In the genomic region with DNA sequence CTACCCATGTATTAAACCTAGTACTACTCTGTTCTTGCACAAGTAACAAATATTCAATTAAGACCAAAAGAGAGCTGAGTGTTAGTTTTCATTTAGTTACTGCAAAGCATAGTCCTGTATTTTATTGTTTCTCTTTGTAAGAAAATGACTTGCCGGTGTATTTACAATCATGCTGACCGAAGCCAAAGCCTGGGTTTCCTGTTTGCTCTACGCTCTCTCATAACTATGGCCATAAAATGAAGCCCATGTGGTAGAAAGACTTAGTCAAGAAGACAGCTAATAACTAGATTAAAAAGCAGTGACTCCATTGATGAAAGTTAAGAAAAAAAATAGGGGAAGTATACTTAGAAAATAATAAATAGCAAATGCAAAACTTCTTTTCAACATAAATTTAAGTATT, we compare ENCODE assay signal across 14 cellular contexts.
DNase-seq lines count a peak whose midpoint lies in the region; ATAC-seq and TF ChIP-seq lines count a peak whose summit lies in the region.
"Had no signal": no experiment of that assay in that cellular context is flagged by ENCODE, and none has a peak within 500 bp of the region (broad histone marks: within the 10 kb centered on the region; RNA-seq: fewer than 3 reads in every experiment).

No MANE protein-coding gene starts in this region.

- no peak overlapping the region for H3K27ac ChIP-seq in smooth muscle cell (ENCODE audit: low read depth)
- H3K27ac ChIP-seq in suprapubic skin, result no peak overlapping the region
- H3K27ac ChIP-seq: 22Rv1, HL-60 had no signal

- ATAC-seq in HG03520 (IDR thresholded peaks at IDR 0.05; ENCODE audit: unreplicated experiment) (no peak), GM18517 (IDR thresholded peaks at IDR 0.05; ENCODE audit: unreplicated experiment) (no peak)
- ATAC-seq: HCT116 had no signal

- H3K27me3 ChIP-seq in smooth muscle cell (ENCODE audit: low read depth) (no peaks in the 10 kb centered on the region), suprapubic skin (no peaks in the 10 kb centered on the region)

- H3K4me3 ChIP-seq in fibroblast of villous mesenchyme (ENCODE audit: low read depth, low read length), result no peak overlapping the region
- no peak overlapping the region for H3K4me3 ChIP-seq in smooth muscle cell
- H3K4me3 ChIP-seq in suprapubic skin, result no peak overlapping the region

- H3K4me1 ChIP-seq in smooth muscle cell (ENCODE audit: low read depth) (no peaks in the 10 kb centered on the region), suprapubic skin (no peaks in the 10 kb centered on the region)

- no peak overlapping the region for H2AFZ ChIP-seq in smooth muscle cell (ENCODE audit: low read depth)

- H3K9ac ChIP-seq in smooth muscle cell (ENCODE audit: low read depth), result no peak overlapping the region

- H3K79me2 ChIP-seq in smooth muscle cell (ENCODE audit: low read depth), result no peaks in the 10 kb centered on the region

- H3K4me2 ChIP-seq in smooth muscle cell, result peak overlapping the region; percentile 12

- H3F3A ChIP-seq in smooth muscle cell (ENCODE audit: low read depth), result no peaks in the 10 kb centered on the region

- H4K20me1 ChIP-seq in smooth muscle cell (ENCODE audit: low read depth), result no peaks in the 10 kb centered on the region

- no peaks in the 10 kb centered on the region for H3K9me3 ChIP-seq in smooth muscle cell (replicated peaks; ENCODE audit: low read depth)
- no peaks in the 10 kb centered on the region for H3K9me3 ChIP-seq in suprapubic skin

- no peak for TF ChIP-seq EP300 in suprapubic skin (IDR thresholded peaks at IDR 0.05)

- 27% methylated on average over 3 of the region's 3 CpGs for WGBS in smooth muscle cell (ENCODE audit: low lambda C conversion rate)
- WGBS in suprapubic skin, result 50% methylated on average over 3 of the region's 3 CpGs

- peak; percentile 18 for DNase-seq in NCI-H510A treated with DMSO at 0.1 percent for 48 hours (lab: John Stamatoyannopoulos, UW)
- no peak for DNase-seq in NCI-H510A (lab: John Stamatoyannopoulos, UW)
- DNase-seq in NCI-H748 treated with DMSO at 0.1 percent for 48 hours (lab: John Stamatoyannopoulos, UW), result peak; percentile 43
- DNase-seq in fibroblast of villous mesenchyme (ENCODE audit: low read depth), result peak; percentile 56
- no peak for DNase-seq in smooth muscle cell (lab: John Stamatoyannopoulos, UW; ENCODE audit: unreplicated experiment)
- no peak for DNase-seq in suprapubic skin (ENCODE audit: low spot score in 2 of 2)
- DNase-seq: CD8-positive, alpha-beta memory T cell; DMS79 treated with DMSO at 0.1 percent for 48 hours; EL had no signal

- H3K36me3 ChIP-seq in smooth muscle cell (ENCODE audit: low read depth), result no peaks in the 10 kb centered on the region
- no peaks in the 10 kb centered on the region for H3K36me3 ChIP-seq in suprapubic skin

- TF ChIP-seq POLR2A in suprapubic skin (IDR thresholded peaks at IDR 0.05), result no peak

- TF ChIP-seq CTCF in fibroblast of villous mesenchyme (IDR thresholded peaks at IDR 0.05; ENCODE audit: insufficient read depth, low read depth, low read length) (no peak), smooth muscle cell (IDR thresholded peaks at IDR 0.05; ENCODE audit: borderline replicate concordance, insufficient read depth, poor library complexity, severe bottlenecking) (no peak), suprapubic skin (IDR thresholded peaks at IDR 0.05) (no peak)

Comparison
In these comparisons a context has a peak if more than half of its experiments do, and no peak if none do; other contexts are left out.
1. DNase-seq: peak in NCI-H510A treated with DMSO at 0.1 percent for 48 hours (single experiment), NCI-H748 treated with DMSO at 0.1 percent for 48 hours (single experiment) and fibroblast of villous mesenchyme (single experiment); none in NCI-H510A (single experiment), smooth muscle cell (single experiment) and suprapubic skin (0 of 2).